28 cellular contexts compared by ENCODE assay signal in genomic region chr4:7248857-7249256, GRCh38. TPM values are rescaled to one million over a fixed set of nuclear protein-coding genes. Genes with fewer than 3 reads are reported as not detected.
"Had no signal": no experiment of that assay in that cellular context is flagged by ENCODE, and none has a peak within 500 bp of the region (broad histone marks: within the 10 kb centered on the region; RNA-seq: fewer than 3 reads in every experiment).

No MANE protein-coding gene starts in this region.

- H3K27me3 ChIP-seq: colonic mucosa, dorsolateral prefrontal cortex, esophagus muscularis mucosa, gastrocnemius medialis, gastroesophageal sphincter, heart left ventricle, heart right ventricle had no signal

- H3K27ac ChIP-seq: colonic mucosa, coronary artery, epithelial cell of prostate, foreskin keratinocyte, gastrocnemius medialis, heart right ventricle had no signal

- H3K36me3 ChIP-seq: colonic mucosa, esophagus muscularis mucosa, esophagus squamous epithelium, gastrocnemius medialis, gastroesophageal sphincter, heart left ventricle, heart right ventricle had no signal

- DNase-seq: colonic mucosa; cortex of kidney; dermis blood vessel endothelial cell; dorsolateral prefrontal cortex; effector CD4-positive, alpha-beta T cell; effector CD8-positive, alpha-beta T cell; effector memory CD4-positive, alpha-beta T cell; effector memory CD8-positive, alpha-beta T cell; endodermal cell; erythroblast; esophagus squamous epithelium; foreskin fibroblast; foreskin keratinocyte; foreskin melanocyte; gastrocnemius medialis; glutamatergic neuron; head of caudate nucleus; heart right ventricle had no signal

- H3K4me3 ChIP-seq: colonic mucosa, coronary artery, dorsolateral prefrontal cortex, esophagus muscularis mucosa, esophagus squamous epithelium, gastrocnemius medialis, gastroesophageal sphincter, heart left ventricle, heart right ventricle had no signal

- H3K4me1 ChIP-seq: colonic mucosa, foreskin keratinocyte had no signal

- ATAC-seq: effector memory CD8-positive, alpha-beta T cell; esophagus mucosa; foreskin keratinocyte; gastrocnemius medialis; gastroesophageal sphincter; heart left ventricle; heart right ventricle had no signal

- FAIRE-seq: colon, endometrium, endothelial cell of umbilical vein, frontal cortex had no signal

- H3K9me3 ChIP-seq: colonic mucosa, esophagus squamous epithelium, gastrocnemius medialis had no signal

RNA-seq across cellular contexts. Expression of gene SORCS2, which starts 56.5 kb away (rescaled TPM):
- total RNA-seq: endothelial cell of umbilical vein had no signal
- polyA plus RNA-seq: endothelial cell of umbilical vein had no signal
